Comparison of ENCODE assay signal across 30 cellular contexts in the genomic region with DNA sequence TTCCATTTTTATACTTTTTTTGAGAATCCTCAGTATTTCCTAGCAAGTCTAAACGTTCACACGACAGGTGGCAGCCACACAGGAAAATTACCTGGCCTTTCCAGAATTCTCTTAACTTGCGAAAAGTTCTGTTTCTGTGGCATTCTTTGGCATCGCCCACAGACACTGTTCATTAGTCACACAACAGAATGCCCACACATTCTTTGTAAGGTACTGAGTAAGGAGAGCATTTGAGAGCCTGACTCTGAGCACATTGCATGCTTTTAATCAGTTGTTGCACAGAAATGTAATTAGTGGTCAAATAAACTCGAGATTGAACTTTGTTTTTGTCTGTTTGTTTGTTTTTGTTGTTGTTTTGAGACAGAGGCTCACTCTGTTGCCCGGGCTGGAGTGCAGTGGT. TPM values are rescaled to one million over a fixed set of nuclear protein-coding genes. Genes with fewer than 3 reads are reported as not detected.
DNase-seq lines count a peak whose midpoint lies in the region; ATAC-seq and TF ChIP-seq lines count a peak whose summit lies in the region.
"Had no signal": no experiment of that assay in that cellular context is flagged by ENCODE, and none has a peak within 500 bp of the region (broad histone marks: within the 10 kb centered on the region; RNA-seq: fewer than 3 reads in every experiment).

No MANE protein-coding gene starts in this region.

- POLR2A ChIA-PET in WTC11 (lab: Charles Lee) = interaction anchor here (0.6 kb wide), 1 partner anchor 8 kb away, joined by 3 read pairs; no protein-coding TSS in a partner anchor

- H3K36me3 Mint-ChIP-seq in WTC11 = 0 out of 2 replicates have a peak, but pooled peaks cover 3% of the 10 kb centered on the region
- H3K36me3 Mint-ChIP-seq: CD4-positive, alpha-beta memory T cell had no signal

- peaks cover 3% of the 10 kb centered on the region for H3K27me3 Mint-ChIP-seq in WTC11 (ENCODE audit: low read depth)
- H3K27me3 Mint-ChIP-seq: stimulated activated naive CD8-positive, alpha-beta T cell treated with anti-CD3 and anti-CD28 coated beads, Interleukin-15, Interleukin-2, amounts not matched to agents 100 ng/mL and 50 ng/mL, for 24 hours had no signal

- H3K36me3 ChIP-seq in MG63 = no peaks in the 10 kb centered on the region
- H3K36me3 ChIP-seq: sigmoid colon, thoracic aorta had no signal

- no peak overlapping the region for H3K27ac Mint-ChIP-seq in WTC11
- H3K27ac Mint-ChIP-seq: CD4-positive, alpha-beta memory T cell; GM23338; stimulated activated naive CD8-positive, alpha-beta T cell treated with anti-CD3 and anti-CD28 coated beads, Interleukin-15, Interleukin-2, amounts not matched to agents 100 ng/mL and 50 ng/mL, for 24 hours had no signal

- 0 out of 2 replicates have a peak, but pooled peaks cover 2% of the 10 kb centered on the region for H3K4me1 Mint-ChIP-seq in WTC11

- no peak for ATAC-seq in WTC11
- ATAC-seq: GM23338, HepG2, left lobe of liver, SK-N-SH treated with all-trans-retinoic acid at 6 μM for 48 hours had no signal

- no peaks in the 10 kb centered on the region for H3K27me3 ChIP-seq in MG63
- H3K27me3 ChIP-seq: sigmoid colon had no signal

- TF ChIP-seq CTCF in WTC11 (IDR thresholded peaks at IDR 0.05) = no peak

- DNase-seq in AG08395 (ENCODE audit: low spot score) = peak; percentile 20
- peak; percentile 32 for DNase-seq in MG63
- peak; percentile 69 for DNase-seq in astrocyte of the hippocampus (ENCODE audit: low read depth, low spot score)
- DNase-seq in kidney glomerular epithelial cell (lab: John Stamatoyannopoulos, UW) = peak; percentile 64
- DNase-seq in stimulated activated CD4-positive, alpha-beta T cell treated with anti-CD3 and anti-CD28 coated beads, Interleukin-12 subunit alpha, Interleukin-12 subunit beta, amount 100 ng/mL, for 4 hours = no peak
- no peak for DNase-seq in WTC11 (ENCODE audit: low spot score)
- DNase-seq in NCI-H1092 (lab: John Stamatoyannopoulos, UW) = no peak
- DNase-seq in NCI-H2196 (lab: John Stamatoyannopoulos, UW; ENCODE audit: unreplicated experiment) = no peak
- DNase-seq: 8988T; activated CD4-positive, alpha-beta T cell treated with anti-CD3 and anti-CD28 coated beads for 4 hours; activated naive CD4-positive, alpha-beta T cell; activated T-cell treated with anti-CD3 and anti-CD28 coated beads, Interleukin-2, amount 50 U/mL, for 48 hours; AML-193; CD4-positive, alpha-beta memory T cell; foreskin melanocyte; mesendoderm; NCI-H1092 treated with DMSO at 0.1 percent for 48 hours; NCI-H187; NCI-H69; posterior cingulate gyrus; sigmoid colon had no signal

- H3K4me3 ChIP-seq in MG63 = no peak overlapping the region
- H3K4me3 ChIP-seq: GM23338, sigmoid colon, thoracic aorta had no signal

- H3K4me3 Mint-ChIP-seq in WTC11 = no peak overlapping the region
- H3K4me3 Mint-ChIP-seq: CD4-positive, alpha-beta memory T cell; GM23338; stimulated activated naive CD8-positive, alpha-beta T cell treated with anti-CD3 and anti-CD28 coated beads, Interleukin-15, Interleukin-2, amounts not matched to agents 100 ng/mL and 50 ng/mL, for 24 hours had no signal

- peaks cover 13% of the 10 kb centered on the region for H3K9me3 Mint-ChIP-seq in WTC11
- H3K9me3 Mint-ChIP-seq: GM23338 had no signal

- H3K9me3 ChIP-seq in MG63 = peaks cover 11% of the 10 kb centered on the region
- H3K9me3 ChIP-seq: thoracic aorta had no signal

- CTCF ChIA-PET in WTC11 (lab: Charles Lee) = no interaction called here

TF ChIP-seq in WTC11, 78 proteins besides CTCF, POLR2A, EP300 and RAD21 (continues in another document):
- TF ChIP-seq, protein P1, sequence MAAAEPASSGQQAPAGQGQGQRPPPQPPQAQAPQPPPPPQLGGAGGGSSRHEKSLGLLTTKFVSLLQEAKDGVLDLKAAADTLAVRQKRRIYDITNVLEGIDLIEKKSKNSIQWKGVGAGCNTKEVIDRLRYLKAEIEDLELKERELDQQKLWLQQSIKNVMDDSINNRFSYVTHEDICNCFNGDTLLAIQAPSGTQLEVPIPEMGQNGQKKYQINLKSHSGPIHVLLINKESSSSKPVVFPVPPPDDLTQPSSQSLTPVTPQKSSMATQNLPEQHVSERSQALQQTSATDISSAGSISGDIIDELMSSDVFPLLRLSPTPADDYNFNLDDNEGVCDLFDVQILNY (CRISPR knock-in tag; IDR thresholded peaks at IDR 0.05) = no peak
- TF ChIP-seq ZBTB21 (CRISPR knock-in tag; IDR thresholded peaks at IDR 0.05; ENCODE audit: borderline replicate concordance) = no peak
- no peak for TF ChIP-seq CREM (CRISPR knock-in tag; IDR thresholded peaks at IDR 0.05)
- TF ChIP-seq, protein P2, sequence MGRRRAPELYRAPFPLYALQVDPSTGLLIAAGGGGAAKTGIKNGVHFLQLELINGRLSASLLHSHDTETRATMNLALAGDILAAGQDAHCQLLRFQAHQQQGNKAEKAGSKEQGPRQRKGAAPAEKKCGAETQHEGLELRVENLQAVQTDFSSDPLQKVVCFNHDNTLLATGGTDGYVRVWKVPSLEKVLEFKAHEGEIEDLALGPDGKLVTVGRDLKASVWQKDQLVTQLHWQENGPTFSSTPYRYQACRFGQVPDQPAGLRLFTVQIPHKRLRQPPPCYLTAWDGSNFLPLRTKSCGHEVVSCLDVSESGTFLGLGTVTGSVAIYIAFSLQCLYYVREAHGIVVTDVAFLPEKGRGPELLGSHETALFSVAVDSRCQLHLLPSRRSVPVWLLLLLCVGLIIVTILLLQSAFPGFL (CRISPR knock-in tag; IDR thresholded peaks at IDR 0.05; ENCODE audit: borderline replicate concordance) = no peak
- TF ChIP-seq TP53 (CRISPR knock-in tag; IDR thresholded peaks at IDR 0.05) = no peak
- TF ChIP-seq RORB (CRISPR knock-in tag; IDR thresholded peaks at IDR 0.05) = no peak
- no peak for TF ChIP-seq FOXK1 (CRISPR knock-in tag; IDR thresholded peaks at IDR 0.05)
- no peak for TF ChIP-seq PRRX2 (CRISPR knock-in tag; IDR thresholded peaks at IDR 0.05)
- no peak for TF ChIP-seq MYBL2 (CRISPR knock-in tag; IDR thresholded peaks at IDR 0.05)
- no peak for TF ChIP-seq HMGA2 (CRISPR knock-in tag; IDR thresholded peaks at IDR 0.05)
- TF ChIP-seq FOXJ3 (CRISPR knock-in tag; IDR thresholded peaks at IDR 0.05; ENCODE audit: borderline replicate concordance) = no peak
- TF ChIP-seq, protein P3, sequence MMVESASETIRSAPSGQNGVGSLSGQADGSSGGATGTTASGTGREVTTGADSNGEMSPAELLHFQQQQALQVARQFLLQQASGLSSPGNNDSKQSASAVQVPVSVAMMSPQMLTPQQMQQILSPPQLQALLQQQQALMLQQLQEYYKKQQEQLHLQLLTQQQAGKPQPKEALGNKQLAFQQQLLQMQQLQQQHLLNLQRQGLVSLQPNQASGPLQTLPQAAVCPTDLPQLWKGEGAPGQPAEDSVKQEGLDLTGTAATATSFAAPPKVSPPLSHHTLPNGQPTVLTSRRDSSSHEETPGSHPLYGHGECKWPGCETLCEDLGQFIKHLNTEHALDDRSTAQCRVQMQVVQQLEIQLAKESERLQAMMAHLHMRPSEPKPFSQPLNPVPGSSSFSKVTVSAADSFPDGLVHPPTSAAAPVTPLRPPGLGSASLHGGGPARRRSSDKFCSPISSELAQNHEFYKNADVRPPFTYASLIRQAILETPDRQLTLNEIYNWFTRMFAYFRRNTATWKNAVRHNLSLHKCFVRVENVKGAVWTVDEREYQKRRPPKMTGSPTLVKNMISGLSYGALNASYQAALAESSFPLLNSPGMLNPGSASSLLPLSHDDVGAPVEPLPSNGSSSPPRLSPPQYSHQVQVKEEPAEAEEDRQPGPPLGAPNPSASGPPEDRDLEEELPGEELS (CRISPR knock-in tag; IDR thresholded peaks at IDR 0.05) = no peak
- TF ChIP-seq GTF2I (CRISPR knock-in tag; conservative IDR thresholded peaks at IDR 0.05) = no peak
- TF ChIP-seq, protein P4, sequence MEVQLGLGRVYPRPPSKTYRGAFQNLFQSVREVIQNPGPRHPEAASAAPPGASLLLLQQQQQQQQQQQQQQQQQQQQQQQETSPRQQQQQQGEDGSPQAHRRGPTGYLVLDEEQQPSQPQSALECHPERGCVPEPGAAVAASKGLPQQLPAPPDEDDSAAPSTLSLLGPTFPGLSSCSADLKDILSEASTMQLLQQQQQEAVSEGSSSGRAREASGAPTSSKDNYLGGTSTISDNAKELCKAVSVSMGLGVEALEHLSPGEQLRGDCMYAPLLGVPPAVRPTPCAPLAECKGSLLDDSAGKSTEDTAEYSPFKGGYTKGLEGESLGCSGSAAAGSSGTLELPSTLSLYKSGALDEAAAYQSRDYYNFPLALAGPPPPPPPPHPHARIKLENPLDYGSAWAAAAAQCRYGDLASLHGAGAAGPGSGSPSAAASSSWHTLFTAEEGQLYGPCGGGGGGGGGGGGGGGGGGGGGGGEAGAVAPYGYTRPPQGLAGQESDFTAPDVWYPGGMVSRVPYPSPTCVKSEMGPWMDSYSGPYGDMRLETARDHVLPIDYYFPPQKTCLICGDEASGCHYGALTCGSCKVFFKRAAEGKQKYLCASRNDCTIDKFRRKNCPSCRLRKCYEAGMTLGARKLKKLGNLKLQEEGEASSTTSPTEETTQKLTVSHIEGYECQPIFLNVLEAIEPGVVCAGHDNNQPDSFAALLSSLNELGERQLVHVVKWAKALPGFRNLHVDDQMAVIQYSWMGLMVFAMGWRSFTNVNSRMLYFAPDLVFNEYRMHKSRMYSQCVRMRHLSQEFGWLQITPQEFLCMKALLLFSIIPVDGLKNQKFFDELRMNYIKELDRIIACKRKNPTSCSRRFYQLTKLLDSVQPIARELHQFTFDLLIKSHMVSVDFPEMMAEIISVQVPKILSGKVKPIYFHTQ (CRISPR knock-in tag; IDR thresholded peaks at IDR 0.05) = no peak
- no peak for TF ChIP-seq RELA (CRISPR knock-in tag; IDR thresholded peaks at IDR 0.05; ENCODE audit: borderline replicate concordance)
- TF ChIP-seq, protein P5, sequence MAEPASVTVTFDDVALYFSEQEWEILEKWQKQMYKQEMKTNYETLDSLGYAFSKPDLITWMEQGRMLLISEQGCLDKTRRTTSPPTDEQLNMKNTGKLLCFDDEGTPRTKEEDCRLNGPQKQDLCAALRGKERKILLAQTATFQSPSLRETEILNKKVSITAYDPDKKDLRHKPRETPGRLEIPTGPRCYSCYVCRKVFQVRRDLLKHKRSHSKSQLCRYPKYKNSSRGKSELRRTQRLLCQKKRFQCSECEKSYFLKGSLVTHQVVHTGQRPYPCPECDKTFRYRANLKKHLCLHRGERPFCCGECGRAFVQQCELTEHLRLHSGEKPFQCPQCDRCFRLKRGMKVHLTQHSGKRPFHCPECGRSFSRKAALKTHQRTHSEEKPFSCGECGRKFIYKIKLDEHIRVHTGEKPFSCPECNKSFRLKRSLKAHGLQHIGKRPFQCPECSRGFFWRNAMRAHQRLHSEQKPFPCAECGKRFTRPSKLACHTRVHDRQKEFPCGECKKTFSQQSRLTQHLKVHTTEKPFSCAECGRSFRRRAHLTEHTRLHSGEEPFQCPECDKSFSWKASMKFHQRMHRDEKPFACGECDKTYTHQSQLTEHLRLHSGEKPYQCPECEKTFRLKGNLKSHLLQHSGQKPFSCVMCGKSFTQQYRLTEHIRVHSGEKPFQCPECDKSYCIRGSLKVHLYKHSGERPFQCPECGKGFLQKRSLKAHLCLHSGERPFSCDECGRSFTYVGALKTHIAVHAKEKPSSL (CRISPR knock-in tag; conservative IDR thresholded peaks at IDR 0.05) = no peak
- TF ChIP-seq ZNF423 (CRISPR knock-in tag; IDR thresholded peaks at IDR 0.05) = no peak

RNA-seq across cellular contexts. Expression of a gene that starts 52.4 kb away (rescaled TPM):
- total RNA-seq in MG63 (2014; rRNA removed; shearing (Covaris generic); ENCODE audit: low replicate concordance) = not detected in 2 replicates
- not detected in 3 replicates for total RNA-seq in WTC11 (2021)
- total RNA-seq: activated CD8-positive, alpha-beta memory T cell treated with anti-CD3 and anti-CD28 coated beads for 36 hours; CD4-positive, alpha-beta memory T cell; GM23338; HepG2; left lobe of liver; myocyte; T-helper 2 cell treated with Interferon-gamma antibody and Interleukin-4, amounts not matched to agents 100 ng/mL and 5 ng/mL, for 36 hours; thoracic aorta had no signal

Comparison
In these comparisons a context has a peak if more than half of its experiments do, and no peak if none do; other contexts are left out.
1. DNase-seq: peak in AG08395 (single experiment), MG63 (single experiment), astrocyte of the hippocampus (single experiment) and kidney glomerular epithelial cell (single experiment); none in stimulated activated CD4-positive, alpha-beta T cell treated with anti-CD3 and anti-CD28 coated beads, Interleukin-12 subunit alpha, Interleukin-12 subunit beta, amount 100 ng/mL, for 4 hours (single experiment), WTC11 (single experiment), NCI-H1092 (single experiment) and NCI-H2196 (single experiment).